ENCODE assay signal across 22 cellular contexts in genomic region chr3:98095870-98096269, GRCh38. TPM values are rescaled to one million over a fixed set of nuclear protein-coding genes. Genes with fewer than 3 reads are reported as not detected.
"Had no signal": no experiment of that assay in that cellular context is flagged by ENCODE, and none has a peak within 500 bp of the region (broad histone marks: within the 10 kb centered on the region; RNA-seq: fewer than 3 reads in every experiment).

No MANE protein-coding gene starts in this region.

- DNase-seq: activated B cell treated with CpG ODN at 0.5 μM for 24 hours; activated CD4-positive, alpha-beta memory T cell treated with anti-CD3 and anti-CD28 coated beads for 36 hours; activated CD4-positive, alpha-beta T cell treated with anti-CD3 and anti-CD28 coated beads for 4 hours; activated T-cell treated with anti-CD3 and anti-CD28 coated beads for 4 hours; foreskin keratinocyte; glutamatergic neuron; hypothalamus; islet precursor cell; stimulated activated CD4-positive, alpha-beta T cell treated with anti-CD3 and anti-CD28 coated beads, Interleukin-12 subunit alpha, Interleukin-12 subunit beta, amount 100 ng/mL, for 4 hours; stimulated activated CD4-positive, alpha-beta T cell treated with anti-CD3 and anti-CD28 coated beads, Interleukin-1b, Interleukin-23, amount 100 ng/mL, for 48 hours; stimulated activated naive CD4-positive, alpha-beta T cell treated with Interleukin-2 at 50 U/mL for 16 hours; tibial artery had no signal

RNA-seq across cellular contexts. Expression of gene OR5AC2, which starts 8.9 kb away (rescaled TPM):
- total RNA-seq: activated B cell treated with CpG ODN at 0.5 μM for 24 hours; activated CD4-positive, alpha-beta memory T cell treated with anti-CD3 and anti-CD28 coated beads for 36 hours; dermis microvascular lymphatic vessel endothelial cell; epithelial cell of proximal tubule; fibroblast of lung; foreskin keratinocyte; left lobe of liver; lung microvascular endothelial cell; myocyte; osteoblast; progenitor cell of endocrine pancreas; subcutaneous adipose tissue; urinary bladder had no signal

RNA-seq across cellular contexts. Expression of gene OR5H1, which starts 34.7 kb away (rescaled TPM):
- total RNA-seq: activated B cell treated with CpG ODN at 0.5 μM for 24 hours; activated CD4-positive, alpha-beta memory T cell treated with anti-CD3 and anti-CD28 coated beads for 36 hours; dermis microvascular lymphatic vessel endothelial cell; epithelial cell of proximal tubule; fibroblast of lung; foreskin keratinocyte; left lobe of liver; lung microvascular endothelial cell; myocyte; osteoblast; progenitor cell of endocrine pancreas; subcutaneous adipose tissue; urinary bladder had no signal

RNA-seq across cellular contexts. Expression of gene OR5H14, which starts 51.4 kb away (rescaled TPM):
- total RNA-seq: activated CD4-positive, alpha-beta memory T cell treated with anti-CD3 and anti-CD28 coated beads for 36 hours; dermis microvascular lymphatic vessel endothelial cell; epithelial cell of proximal tubule; fibroblast of lung; foreskin keratinocyte; left lobe of liver; lung microvascular endothelial cell; myocyte; osteoblast; progenitor cell of endocrine pancreas; subcutaneous adipose tissue; urinary bladder had no signal
